23 cellular contexts compared by ENCODE assay signal in the genomic region with DNA sequence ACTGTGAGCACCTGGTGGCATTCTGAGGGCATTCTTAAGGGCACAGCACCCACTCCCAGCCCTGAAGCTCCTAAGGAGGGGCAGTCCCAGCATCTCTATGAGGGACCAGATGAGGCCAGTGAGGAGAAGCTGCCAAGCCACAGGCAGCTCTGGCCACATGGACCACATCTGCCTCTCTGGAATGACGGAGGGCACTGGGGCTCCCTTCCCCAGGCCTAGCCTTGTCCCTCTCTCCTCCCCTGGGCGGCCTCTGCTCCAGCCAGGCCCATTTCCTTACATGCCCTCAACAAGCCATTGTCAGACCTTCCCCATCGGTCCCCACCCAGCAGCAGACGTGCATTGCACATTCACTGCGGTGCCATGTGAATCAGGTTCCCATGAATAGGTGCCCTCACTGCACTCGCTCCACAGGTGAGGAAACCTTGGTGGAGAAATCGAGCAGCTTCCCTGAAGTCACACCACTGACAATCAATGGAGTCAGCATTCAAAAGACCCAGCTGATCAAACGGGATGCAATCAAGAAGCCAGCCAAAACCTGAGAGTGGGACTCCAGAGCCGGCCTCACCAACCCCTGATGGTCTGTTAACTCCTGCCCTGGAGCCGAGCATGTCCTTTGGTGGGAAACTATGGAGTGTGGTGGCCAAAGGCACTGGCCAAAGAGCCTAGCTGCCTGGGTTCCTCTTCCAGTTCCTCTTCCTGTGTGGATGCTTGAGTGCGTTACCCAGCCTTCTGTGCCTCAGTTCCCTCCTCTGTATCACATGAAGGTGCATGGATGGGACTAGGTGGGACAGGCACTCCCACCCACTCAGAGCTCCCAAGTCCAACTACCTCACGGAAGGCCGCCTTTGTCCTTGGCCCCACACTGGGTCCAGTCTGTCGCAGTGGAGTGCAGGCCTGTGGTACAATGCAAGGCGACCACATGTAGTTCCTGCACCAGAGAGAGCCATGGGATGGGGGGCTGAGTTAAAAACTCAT.
DNase-seq lines count a peak whose midpoint lies in the region; ATAC-seq and TF ChIP-seq lines count a peak whose summit lies in the region.
"Had no signal": no experiment of that assay in that cellular context is flagged by ENCODE, and none has a peak within 500 bp of the region (broad histone marks: within the 10 kb centered on the region; RNA-seq: fewer than 3 reads in every experiment).

No MANE protein-coding gene starts in this region.

- CTCF ChIA-PET in MCF 10A (lab: Yijun Ruan, JAX) = interaction anchor here (0.6 to 0.7 kb wide), 2 partner anchors 24 to 32 kb away, joined by 3 to 4 read pairs; no protein-coding TSS in a partner anchor
- CTCF ChIA-PET in mammary epithelial cell (lab: Charles Lee; ENCODE audit: low non-redundant PET) = no interaction called here

- H3K27me3 ChIP-seq in mammary epithelial cell (ENCODE audit: insufficient read depth, low read length) (no peaks in the 10 kb centered on the region), RWPE2 (ENCODE audit: insufficient read depth, poor library complexity, severe bottlenecking) (no peaks in the 10 kb centered on the region)
- H3K27me3 ChIP-seq: BE2C, colonic mucosa, foreskin keratinocyte, transverse colon had no signal

- dilution Hi-C loops in mammary epithelial cell (cut with HindIII; ENCODE audit: low sequenced_read_pairs) = no loop called here

- peak overlapping the region; percentile 71 for H3K27ac Mint-ChIP-seq in MCF 10A (ENCODE audit: low read depth, unreplicated experiment)
- H3K27ac Mint-ChIP-seq: activated naive CD8-positive, alpha-beta T cell treated with anti-CD3 and anti-CD28 coated beads for 36 hours; T-cell had no signal

- ATAC-seq in RWPE2 (ENCODE audit: low read depth) = no peak
- ATAC-seq: foreskin keratinocyte; stimulated activated naive CD8-positive, alpha-beta T cell treated with anti-CD3 and anti-CD28 coated beads, Interleukin-15, amount 100 ng/mL, for 72 hours; T-cell had no signal

- no peak for TF ChIP-seq CTCF in MCF 10A (IDR thresholded peaks at IDR 0.05; ENCODE audit: unreplicated experiment)
- no peak for TF ChIP-seq CTCF in mammary epithelial cell (conservative IDR thresholded peaks at IDR 0.05 in 1 of 2, IDR thresholded peaks at IDR 0.05 in 1 of 2; ENCODE audit: extremely low read depth in 1 of 2, insufficient read depth in 1 of 2, low read depth in 1 of 2, low read length in 2 of 2)
- TF ChIP-seq CTCF in RWPE2 (IDR thresholded peaks at IDR 0.05; ENCODE audit: poor library complexity, severe bottlenecking) = no peak
- no peak for TF ChIP-seq CTCF in foreskin fibroblast (IDR thresholded peaks at IDR 0.05; ENCODE audit: low read depth, low read length)

- intact Hi-C loops in MCF 10A (cut with micrococcal nuclease) (loop anchor here (10.0 kb wide), 1 partner anchor 104 kb away; no protein-coding TSS in a partner anchor), mammary epithelial cell (cut with micrococcal nuclease) (no loop called here)

- no peak overlapping the region for H3K9ac ChIP-seq in mammary epithelial cell (ENCODE audit: insufficient read depth, low read length)

- no peak overlapping the region for H2AFZ ChIP-seq in mammary epithelial cell (ENCODE audit: low read depth, low read length)

- H4K20me1 ChIP-seq in mammary epithelial cell (ENCODE audit: insufficient read depth, low read length) = no peaks in the 10 kb centered on the region

- no peak overlapping the region for H3K4me2 ChIP-seq in mammary epithelial cell (ENCODE audit: insufficient read depth, low read depth, low read length)

- no peak overlapping the region for H3K4me3 ChIP-seq in mammary epithelial cell (replicated peaks in 1 of 3; ENCODE audit: insufficient read depth in 1 of 3, low read depth in 2 of 3, low read length in 3 of 3)
- no peak overlapping the region for H3K4me3 ChIP-seq in RWPE2 (ENCODE audit: severe bottlenecking)
- no peak overlapping the region for H3K4me3 ChIP-seq in foreskin fibroblast (ENCODE audit: low read depth in 1 of 2, low read length in 2 of 2)
- H3K4me3 ChIP-seq in skin epidermis = no peak overlapping the region
- H3K4me3 ChIP-seq: colonic mucosa, lung, transverse colon had no signal

- no peaks in the 10 kb centered on the region for H3K9me3 ChIP-seq in mammary epithelial cell (replicated peaks; ENCODE audit: insufficient read depth, low read length)
- H3K9me3 ChIP-seq in RWPE2 (ENCODE audit: severe bottlenecking) = no peaks in the 10 kb centered on the region
- H3K9me3 ChIP-seq: BE2C, colonic mucosa, transverse colon had no signal

- peaks cover 61% of the 10 kb centered on the region for H3K4me1 Mint-ChIP-seq in MCF 10A (ENCODE audit: insufficient read depth, unreplicated experiment)
- H3K4me1 Mint-ChIP-seq: activated naive CD8-positive, alpha-beta T cell treated with anti-CD3 and anti-CD28 coated beads for 36 hours had no signal

- DNase-seq in MCF 10A (ENCODE audit: unreplicated experiment) (no peak), mammary epithelial cell (no peak), RWPE2 (ENCODE audit: low spot score) (no peak), foreskin fibroblast (peak; percentile 73 to 87), anterior cingulate cortex (lab: John Stamatoyannopoulos, UW) (no peak), NCI-H187 treated with DMSO at 0.1 percent for 48 hours (lab: John Stamatoyannopoulos, UW) (no peak), activated gamma-delta T cell treated with Interleukin-2 at 50 U/mL for 16 hours (no peak)
- DNase-seq: activated naive CD8-positive, alpha-beta T cell treated with anti-CD3 and anti-CD28 coated beads for 36 hours; BE2C; colonic mucosa; foreskin keratinocyte; hippocampal formation; islet precursor cell; NCI-H1436 treated with DMSO at 0.1 percent for 48 hours; small intestine; stimulated activated CD4-positive, alpha-beta T cell treated with anti-CD3 and anti-CD28 coated beads, Interleukin-2, amount 100 ng/mL, for 48 hours; stimulated activated naive CD8-positive, alpha-beta T cell treated with anti-CD3 and anti-CD28 coated beads, Interleukin-15, amount 100 ng/mL, for 72 hours; transverse colon had no signal

- H3K79me2 ChIP-seq in mammary epithelial cell (ENCODE audit: insufficient read depth, low read length) = peaks cover 1% of the 10 kb centered on the region

- 98% methylated on average over 13 of the region's 15 CpGs for WGBS in mammary epithelial cell (ENCODE audit: low coverage, missing lambda C conversion rate)

- POLR2A ChIA-PET in MCF 10A (lab: Yijun Ruan, JAX) = interaction anchor here (2.2 to 6.4 kb wide), 2 partner anchors 28 to 144 kb away, joined by 8 to 54 read pairs; no protein-coding TSS in a partner anchor

- no peaks in the 10 kb centered on the region for H3K9me3 Mint-ChIP-seq in MCF 10A (ENCODE audit: unreplicated experiment)
- H3K9me3 Mint-ChIP-seq: activated CD4-positive, alpha-beta T cell treated with anti-CD3 and anti-CD28 coated beads, Interleukin-2, amount 10 ng/mL, durations not matched to agents 24 days and 14 days; activated naive CD8-positive, alpha-beta T cell treated with anti-CD3 and anti-CD28 coated beads for 36 hours; stimulated activated naive CD8-positive, alpha-beta T cell treated with anti-CD3 and anti-CD28 coated beads, Interleukin-15, amount 100 ng/mL, for 72 hours; T-cell had no signal

- peaks cover 16% of the 10 kb centered on the region for H3K36me3 Mint-ChIP-seq in MCF 10A (ENCODE audit: insufficient read depth, unreplicated experiment)
- H3K36me3 Mint-ChIP-seq: activated naive CD8-positive, alpha-beta T cell treated with anti-CD3 and anti-CD28 coated beads for 36 hours; T-cell had no signal

- no peak overlapping the region for H3K4me3 Mint-ChIP-seq in MCF 10A (ENCODE audit: unreplicated experiment)
- H3K4me3 Mint-ChIP-seq: activated CD4-positive, alpha-beta T cell treated with anti-CD3 and anti-CD28 coated beads, Interleukin-2, amount 10 ng/mL, durations not matched to agents 24 days and 14 days; activated naive CD8-positive, alpha-beta T cell treated with anti-CD3 and anti-CD28 coated beads for 36 hours; T-cell had no signal

- H3K27me3 Mint-ChIP-seq in MCF 10A (ENCODE audit: insufficient read depth, unreplicated experiment) = no peaks in the 10 kb centered on the region
- H3K27me3 Mint-ChIP-seq: activated CD4-positive, alpha-beta T cell treated with anti-CD3 and anti-CD28 coated beads, Interleukin-2, amount 10 ng/mL, durations not matched to agents 24 days and 14 days; activated naive CD8-positive, alpha-beta T cell treated with anti-CD3 and anti-CD28 coated beads for 36 hours; stimulated activated naive CD8-positive, alpha-beta T cell treated with anti-CD3 and anti-CD28 coated beads, Interleukin-15, amount 100 ng/mL, for 72 hours; T-cell had no signal

- BruUV-seq in MCF 10A (replicated peaks; lab: Mats Ljungman, UMichigan) = no TSS peak
- no TSS peak for BruUV-seq in mammary epithelial cell (replicated peaks; lab: Mats Ljungman, UMichigan)

- in situ Hi-C loops in mammary epithelial cell (cut with MboI; ENCODE audit: low sequenced_read_pairs in 2 of 2) = no loop called here

- H3K36me3 ChIP-seq in mammary epithelial cell (ENCODE audit: insufficient read depth, low read length) = no peaks in the 10 kb centered on the region
- H3K36me3 ChIP-seq in RWPE2 (ENCODE audit: low read depth) = no peaks in the 10 kb centered on the region
- H3K36me3 ChIP-seq: BE2C, colonic mucosa, transverse colon had no signal

- H3K4me1 ChIP-seq in mammary epithelial cell (ENCODE audit: insufficient read depth, low read length) = peaks cover 45% of the 10 kb centered on the region
- peaks cover 39% of the 10 kb centered on the region for H3K4me1 ChIP-seq in RWPE2 (ENCODE audit: insufficient read depth, poor library complexity, severe bottlenecking)
- H3K4me1 ChIP-seq: colonic mucosa had no signal

- no peak overlapping the region for H3K27ac ChIP-seq in mammary epithelial cell (ENCODE audit: insufficient read depth, low read depth, low read length)
- H3K27ac ChIP-seq in RWPE2 (ENCODE audit: poor library complexity, severe bottlenecking) = peak overlapping the region; percentile 99
- H3K27ac ChIP-seq in skin epidermis = peak overlapping the region in 13 of 21 experiments; percentile 10 to 53 (median 40)
- H3K27ac ChIP-seq: 22Rv1, colonic mucosa, foreskin keratinocyte, transverse colon had no signal

Comparison
In these comparisons a context has a peak if more than half of its experiments do, and no peak if none do; other contexts are left out.
1. DNase-seq: peak in foreskin fibroblast (2 of 2); none in MCF 10A (single experiment), mammary epithelial cell (single experiment), RWPE2 (single experiment), anterior cingulate cortex (0 of 58), NCI-H187 treated with DMSO at 0.1 percent for 48 hours (single experiment) and activated gamma-delta T cell treated with Interleukin-2 at 50 U/mL for 16 hours (single experiment).